8 cellular contexts compared by ENCODE assay signal in the genomic region with DNA sequence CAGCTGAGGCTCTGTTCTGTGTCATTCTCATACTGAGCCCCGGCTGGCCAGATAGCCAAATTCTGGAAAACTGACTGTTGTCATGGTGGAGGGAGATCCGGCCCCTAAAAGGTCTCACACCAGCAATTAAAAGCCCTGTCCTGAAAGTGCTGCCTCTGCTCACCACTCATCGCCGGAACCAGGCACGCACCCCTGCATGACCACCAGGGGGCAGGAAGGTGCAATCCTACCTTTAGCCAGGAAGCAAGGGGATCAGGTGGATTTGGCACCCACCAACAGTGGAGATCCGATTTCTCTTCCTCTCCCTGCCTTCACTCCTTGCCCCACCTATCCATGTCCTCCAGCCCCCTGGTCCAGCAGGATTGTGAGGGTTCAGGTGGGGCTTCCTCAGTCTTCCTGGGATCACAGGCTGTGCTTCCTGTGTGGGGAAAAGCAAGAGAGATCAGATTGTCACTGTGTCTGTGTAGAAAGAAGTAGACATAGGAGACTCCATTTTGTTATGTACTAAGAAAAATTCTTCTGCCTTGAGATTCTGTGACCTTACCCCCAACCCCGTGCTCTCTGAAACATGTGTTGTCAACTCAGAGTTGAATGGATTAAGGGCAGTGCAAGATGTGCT. TPM values are rescaled to one million over a fixed set of nuclear protein-coding genes. Genes with fewer than 3 reads are reported as not detected.
DNase-seq lines count a peak whose midpoint lies in the region; ATAC-seq and TF ChIP-seq lines count a peak whose summit lies in the region.

No MANE protein-coding gene starts in this region.

- H3K4me1 ChIP-seq in Peyer's patch: peaks cover 0 to 15% (median 2%) of the 10 kb centered on the region in 4 donors
- H3K4me1 ChIP-seq in trophoblast cell (ENCODE audit: control insufficient read depth in 1 of 2, insufficient read depth in 2 of 2, low read length in 2 of 2): no peaks in the 10 kb centered on the region
- peaks cover 19% of the 10 kb centered on the region for H3K4me1 ChIP-seq in vagina

- no peaks in the 10 kb centered on the region for H3K79me2 ChIP-seq in trophoblast cell (ENCODE audit: control insufficient read depth, insufficient read depth, low read length, poor library complexity)

- H3K9ac ChIP-seq in trophoblast cell (ENCODE audit: low read length): no peak overlapping the region

- H4K8ac ChIP-seq in trophoblast cell (ENCODE audit: low read depth, low read length): no peak overlapping the region

- H3K4ac ChIP-seq in trophoblast cell (ENCODE audit: low read depth, low read length): no peak overlapping the region

- peak; percentile 83 for DNase-seq in Calu3
- peak; percentile 51 for DNase-seq in HK-2 (ENCODE audit: unreplicated experiment)
- peak; percentile 71 to 86 (median 76) for DNase-seq in Peyer's patch
- peak; percentile 64 for DNase-seq in activated T-helper 1 cell treated with anti-CD3 and anti-CD28 coated beads, Interleukin-12 subunit alpha, Interleukin-12 subunit beta, Interleukin-2, Interleukin-4 antibody, amounts not matched to agents 30 ng/mL and 10 ng/mL and 1 ng/mL, durations not matched to agents 14 hours and 24 hours and 36 hours (ENCODE audit: low spot score)
- DNase-seq in fibroblast of villous mesenchyme (ENCODE audit: low read depth): peak; percentile 44
- peak; percentile 24 to 55 for DNase-seq in trophoblast cell
- no peak for DNase-seq in vagina (ENCODE audit: extremely low spot score in 2 of 2)

- H3K4me1 Mint-ChIP-seq in Calu3 (ENCODE audit: low read depth, unreplicated experiment): no peaks in the 10 kb centered on the region
- H3K4me1 Mint-ChIP-seq in activated T-helper 1 cell treated with anti-CD3 and anti-CD28 coated beads, Interleukin-12 subunit alpha, Interleukin-12 subunit beta, Interleukin-2, Interleukin-4 antibody, amounts not matched to agents 30 ng/mL and 10 ng/mL and 1 ng/mL, durations not matched to agents 14 hours and 24 hours and 36 hours (ENCODE audit: low read depth): peaks cover 5% of the 10 kb centered on the region

- H3K27me3 Mint-ChIP-seq in Calu3 (ENCODE audit: unreplicated experiment): peaks cover 100% of the 10 kb centered on the region
- H3K27me3 Mint-ChIP-seq in activated T-helper 1 cell treated with anti-CD3 and anti-CD28 coated beads, Interleukin-12 subunit alpha, Interleukin-12 subunit beta, Interleukin-2, Interleukin-4 antibody, amounts not matched to agents 30 ng/mL and 10 ng/mL and 1 ng/mL, durations not matched to agents 14 hours and 24 hours and 36 hours (ENCODE audit: insufficient read depth): peaks cover 11% of the 10 kb centered on the region

- intact Hi-C loops in Calu3 (cut with micrococcal nuclease; ENCODE audit: unreplicated experiment) (loop anchor here (1.0 to 2.0 kb wide), 2 partner anchors 23 to 95 kb away; no protein-coding TSS in a partner anchor), vagina (cut with DNase I) (no loop called here)
- intact Hi-C loops in activated T-helper 1 cell treated with anti-CD3 and anti-CD28 coated beads, Interleukin-12 subunit alpha, Interleukin-12 subunit beta, Interleukin-2, Interleukin-4 antibody, amounts not matched to agents 30 ng/mL and 10 ng/mL and 1 ng/mL, durations not matched to agents 14 hours and 24 hours and 36 hours (cut with micrococcal nuclease): loop anchor here (1.0 kb wide), 4 partner anchors 23 to 172 kb away; no protein-coding TSS in a partner anchor

- H4K91ac ChIP-seq in trophoblast cell (ENCODE audit: low read depth, low read length): no peak overlapping the region

- H3K4me3 ChIP-seq in Peyer's patch: no peak overlapping the region
- no peak overlapping the region for H3K4me3 ChIP-seq in fibroblast of villous mesenchyme (ENCODE audit: low read depth, low read length)
- H3K4me3 ChIP-seq in trophoblast cell (ENCODE audit: low read depth, low read length): no peak overlapping the region
- H3K4me3 ChIP-seq in vagina: no peak overlapping the region

- H2AK5ac ChIP-seq in trophoblast cell (ENCODE audit: low read length): no peak overlapping the region

- no peak overlapping the region for H2BK12ac ChIP-seq in trophoblast cell (ENCODE audit: low read length)

- BruUV-seq in Calu3 (replicated peaks; lab: Mats Ljungman, UMichigan): no TSS peak

- TF ChIP-seq POLR2A in Peyer's patch (IDR thresholded peaks at IDR 0.05) (no peak), vagina (IDR thresholded peaks at IDR 0.05) (no peak)

- H3K27me3 ChIP-seq in Peyer's patch (no peaks in the 10 kb centered on the region), trophoblast cell (ENCODE audit: insufficient read depth, low read length) (no peaks in the 10 kb centered on the region), vagina (no peaks in the 10 kb centered on the region)

- H3K23ac ChIP-seq in trophoblast cell (ENCODE audit: low read length): no peak overlapping the region

- H3K79me1 ChIP-seq in trophoblast cell (ENCODE audit: low read length): no peaks in the 10 kb centered on the region

- TF ChIP-seq CTCF in Calu3 (IDR thresholded peaks at IDR 0.05; ENCODE audit: unreplicated experiment): peak; percentile 83
- peak; percentile 69 to 86 (median 78) for TF ChIP-seq CTCF in Peyer's patch (IDR thresholded peaks at IDR 0.05)
- TF ChIP-seq CTCF in fibroblast of villous mesenchyme (IDR thresholded peaks at IDR 0.05; ENCODE audit: insufficient read depth, low read depth, low read length): peak; percentile 93
- TF ChIP-seq CTCF in vagina (IDR thresholded peaks at IDR 0.05): peak; percentile 69 to 74 (median 70)

- CTCF ChIA-PET in Calu3 (lab: Charles Lee): no interaction called here

- no peak overlapping the region for H3K14ac ChIP-seq in trophoblast cell (ENCODE audit: low read length)

- no peak overlapping the region for H3K4me3 Mint-ChIP-seq in Calu3 (ENCODE audit: low read depth, unreplicated experiment)
- no peak overlapping the region for H3K4me3 Mint-ChIP-seq in activated T-helper 1 cell treated with anti-CD3 and anti-CD28 coated beads, Interleukin-12 subunit alpha, Interleukin-12 subunit beta, Interleukin-2, Interleukin-4 antibody, amounts not matched to agents 30 ng/mL and 10 ng/mL and 1 ng/mL, durations not matched to agents 14 hours and 24 hours and 36 hours

- H2BK120ac ChIP-seq in trophoblast cell (ENCODE audit: insufficient read depth, low read length, poor library complexity): no peak overlapping the region

- no peak overlapping the region for H2BK5ac ChIP-seq in trophoblast cell (ENCODE audit: low read depth, low read length, poor library complexity)

- WGBS in trophoblast cell (ENCODE audit: extremely low coverage, insufficient coverage, insufficient read length): no CpG with 5 or more reads among the region's 7 CpGs

- no peak overlapping the region for H3K27ac ChIP-seq in Peyer's patch
- no peak overlapping the region for H3K27ac ChIP-seq in trophoblast cell (ENCODE audit: low read depth, low read length)
- H3K27ac ChIP-seq in vagina: no peak overlapping the region

- no peak overlapping the region for H3K18ac ChIP-seq in trophoblast cell (ENCODE audit: low read length)

- no peaks in the 10 kb centered on the region for H3K36me3 Mint-ChIP-seq in Calu3 (ENCODE audit: insufficient read depth, unreplicated experiment)
- H3K36me3 Mint-ChIP-seq in activated T-helper 1 cell treated with anti-CD3 and anti-CD28 coated beads, Interleukin-12 subunit alpha, Interleukin-12 subunit beta, Interleukin-2, Interleukin-4 antibody, amounts not matched to agents 30 ng/mL and 10 ng/mL and 1 ng/mL, durations not matched to agents 14 hours and 24 hours and 36 hours (ENCODE audit: low read depth): no peaks in the 10 kb centered on the region

- no peak overlapping the region for H2AFZ ChIP-seq in trophoblast cell (ENCODE audit: insufficient read depth, low read length, poor library complexity)

- H3K9me3 ChIP-seq in Peyer's patch: no peaks in the 10 kb centered on the region
- peaks cover 2% of the 10 kb centered on the region for H3K9me3 ChIP-seq in trophoblast cell (ENCODE audit: insufficient read depth, low read depth, low read length)
- no peaks in the 10 kb centered on the region for H3K9me3 ChIP-seq in vagina

- no peak overlapping the region for H4K12ac ChIP-seq in trophoblast cell (ENCODE audit: low read depth, low read length)

- H3K36me3 ChIP-seq in Peyer's patch: no peaks in the 10 kb centered on the region
- H3K36me3 ChIP-seq in trophoblast cell (ENCODE audit: control insufficient read depth in 1 of 2, insufficient read depth in 2 of 2, low read length in 2 of 2): no peaks in the 10 kb centered on the region
- H3K36me3 ChIP-seq in vagina: no peaks in the 10 kb centered on the region

- H3K27ac Mint-ChIP-seq in Calu3 (ENCODE audit: unreplicated experiment): no peak overlapping the region
- no peak overlapping the region for H3K27ac Mint-ChIP-seq in activated T-helper 1 cell treated with anti-CD3 and anti-CD28 coated beads, Interleukin-12 subunit alpha, Interleukin-12 subunit beta, Interleukin-2, Interleukin-4 antibody, amounts not matched to agents 30 ng/mL and 10 ng/mL and 1 ng/mL, durations not matched to agents 14 hours and 24 hours and 36 hours

- no peak for ATAC-seq in HG03439 (IDR thresholded peaks at IDR 0.05; ENCODE audit: unreplicated experiment)

- no peaks in the 10 kb centered on the region for H3K9me3 Mint-ChIP-seq in Calu3 (ENCODE audit: low read depth, unreplicated experiment)
- no peaks in the 10 kb centered on the region for H3K9me3 Mint-ChIP-seq in activated T-helper 1 cell treated with anti-CD3 and anti-CD28 coated beads, Interleukin-12 subunit alpha, Interleukin-12 subunit beta, Interleukin-2, Interleukin-4 antibody, amounts not matched to agents 30 ng/mL and 10 ng/mL and 1 ng/mL, durations not matched to agents 14 hours and 24 hours and 36 hours

- H3K4me2 ChIP-seq in trophoblast cell (ENCODE audit: low read length): no peak overlapping the region

RNA-seq across cellular contexts. Expression of gene CACNA2D2, which starts 16.1 kb away (rescaled TPM):
- 0.12 TPM in 1 of 2 replicates, not detected in the other for total RNA-seq in Calu3 (2022)
- total RNA-seq in Peyer's patch: 1 to 10 TPM in 3 of 4 donors, under 1 TPM in 1; 0.88 to 5.8 (median 1.2) TPM
- total RNA-seq in activated T-helper 1 cell treated with anti-CD3 and anti-CD28 coated beads, Interleukin-12 subunit alpha, Interleukin-12 subunit beta, Interleukin-2, Interleukin-4 antibody, amounts not matched to agents 30 ng/mL and 10 ng/mL and 1 ng/mL, durations not matched to agents 14 hours and 24 hours and 36 hours: 0.52 and 0.78 TPM in 2 replicates
- total RNA-seq in fibroblast of villous mesenchyme: not detected in 2 replicates
- polyA plus RNA-seq in trophoblast cell (2013): 0.22 and 0.26 TPM in 2 replicates
- 2.5 TPM for total RNA-seq in vagina

RNA-seq across cellular contexts. Expression of gene C3orf18, which starts 48.0 kb away (rescaled TPM):
- total RNA-seq in Calu3 (2022): 2.7 and 3.1 TPM in 2 replicates
- total RNA-seq in Peyer's patch: 10 to 100 TPM in 1 of 4 donors, 1 to 10 TPM in 2, not detected in 1; 1.1 to 26.4 (median 3.2) TPM
- total RNA-seq in activated T-helper 1 cell treated with anti-CD3 and anti-CD28 coated beads, Interleukin-12 subunit alpha, Interleukin-12 subunit beta, Interleukin-2, Interleukin-4 antibody, amounts not matched to agents 30 ng/mL and 10 ng/mL and 1 ng/mL, durations not matched to agents 14 hours and 24 hours and 36 hours: 21.5 and 21.9 TPM in 2 replicates
- total RNA-seq in fibroblast of villous mesenchyme: 9.1 and 13.5 TPM in 2 replicates
- polyA plus RNA-seq in trophoblast cell (2013): 1.2 TPM in 2 replicates
- total RNA-seq in vagina: 10.8 TPM

RNA-seq across cellular contexts. Expression of gene HEMK1, which starts 49.7 kb away (rescaled TPM):
- total RNA-seq in Calu3 (2022) (17.6 and 20.0 TPM in 2 replicates), Peyer's patch (10 to 100 TPM in 3 of 4 donors, 1 to 10 TPM in 1; 8.6 to 15.3 (median 12.5) TPM), fibroblast of villous mesenchyme (8.6 and 10.0 TPM in 2 replicates), vagina (3.4 TPM)
- 54.1 and 58.0 TPM in 2 replicates for total RNA-seq in activated T-helper 1 cell treated with anti-CD3 and anti-CD28 coated beads, Interleukin-12 subunit alpha, Interleukin-12 subunit beta, Interleukin-2, Interleukin-4 antibody, amounts not matched to agents 30 ng/mL and 10 ng/mL and 1 ng/mL, durations not matched to agents 14 hours and 24 hours and 36 hours
- polyA plus RNA-seq in trophoblast cell (2013): 10.6 and 11.1 TPM in 2 replicates

Comparison
In these comparisons a context has a peak if more than half of its experiments do, and no peak if none do; other contexts are left out.
1. DNase-seq: peak in Calu3 (single experiment), HK-2 (single experiment), Peyer's patch (3 of 3), activated T-helper 1 cell treated with anti-CD3 and anti-CD28 coated beads, Interleukin-12 subunit alpha, Interleukin-12 subunit beta, Interleukin-2, Interleukin-4 antibody, amounts not matched to agents 30 ng/mL and 10 ng/mL and 1 ng/mL, durations not matched to agents 14 hours and 24 hours and 36 hours (single experiment), fibroblast of villous mesenchyme (single experiment) and trophoblast cell (2 of 2); none in vagina (0 of 2).
2. Peak in every context shown above with its lines, with median percentiles within 50 percentile points of each other: CTCF ChIP-seq.